37 cellular contexts compared by ENCODE assay signal in the genomic region with DNA sequence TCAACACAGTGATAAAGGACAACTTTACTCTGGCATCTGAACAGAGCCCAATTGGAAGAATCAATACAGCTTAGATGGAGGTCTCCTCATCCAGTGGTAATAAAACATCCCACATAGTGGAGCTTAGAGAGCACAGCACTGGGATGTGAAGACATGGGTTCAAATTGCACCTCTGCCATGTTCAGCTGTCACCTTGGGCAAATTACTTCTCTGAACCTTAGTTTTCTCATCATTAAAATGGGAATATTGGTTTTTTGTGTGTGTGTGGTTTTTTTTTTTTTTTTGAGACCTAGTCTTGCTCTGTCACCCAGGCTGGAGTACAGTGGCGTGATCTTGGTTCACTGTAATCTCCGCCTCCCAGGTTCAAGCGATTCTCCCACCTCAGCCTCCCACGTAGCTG. TPM values are rescaled to one million over a fixed set of nuclear protein-coding genes. Genes with fewer than 3 reads are reported as not detected.
"Had no signal": no experiment of that assay in that cellular context is flagged by ENCODE, and none has a peak within 500 bp of the region (broad histone marks: within the 10 kb centered on the region; RNA-seq: fewer than 3 reads in every experiment).

No MANE protein-coding gene starts in this region.

- DNase-seq: activated B cell treated with CpG ODN at 0.5 μM for 24 hours; activated CD4-positive, alpha-beta memory T cell treated with anti-CD3 and anti-CD28 coated beads for 36 hours; activated CD4-positive, alpha-beta T cell treated with anti-CD3 and anti-CD28 coated beads for 4 hours; activated CD4-positive, alpha-beta T cell treated with anti-CD3 and anti-CD28 coated beads, Interleukin-2, amount 10 ng/mL, durations not matched to agents 24 days and 14 days; activated CD4-positive, alpha-beta T cell treated with anti-CD3 and anti-CD28 coated beads, Interleukin-2, amount 50 U/mL, for 1 hour; activated CD4-positive, alpha-beta T cell treated with anti-CD3 and anti-CD28 coated beads, Interleukin-2, amount 50 U/mL, for 4 hours; activated CD4-positive, CD25-positive, alpha-beta regulatory T cell treated with anti-CD3 and anti-CD28 coated beads, Interleukin-2, amount 50 U/mL, for 72 hours; activated CD8-positive, alpha-beta memory T cell treated with anti-CD3 and anti-CD28 coated beads, Interleukin-2, amount 50 U/mL, for 4 hours; activated CD8-positive, alpha-beta T cell treated with anti-CD3 and anti-CD28 coated beads for 36 hours; activated effector memory CD4-positive, alpha-beta T cell treated with anti-CD3 and anti-CD28 coated beads, Interleukin-2, amount 50 U/mL, for 16 hours; activated gamma-delta T cell treated with Interleukin-2 at 50 U/mL for 16 hours; activated naive CD4-positive, alpha-beta T cell; activated naive CD4-positive, alpha-beta T cell treated with anti-CD3 and anti-CD28 coated beads for 36 hours; activated naive CD4-positive, alpha-beta T cell treated with anti-CD3 and anti-CD28 coated beads, Interleukin-2, amount 50 U/mL, for 16 hours; activated naive CD8-positive, alpha-beta T cell treated with anti-CD3 and anti-CD28 coated beads for 36 hours; activated T-cell treated with anti-CD3 and anti-CD28 coated beads for 4 hours; activated T-cell treated with anti-CD3 and anti-CD28 coated beads, Interleukin-2, amount 50 U/mL, for 1 hour; activated T-cell treated with anti-CD3 and anti-CD28 coated beads, Interleukin-2, amount 50 U/mL, for 4 hours; activated T-cell treated with anti-CD3 and anti-CD28 coated beads, Interleukin-2, amount 50 U/mL, for 72 hours; adrenal gland; amniotic stem cell; aorta; body of pancreas; brain microvascular endothelial cell; central memory CD4-positive, alpha-beta T cell; T-helper 2 cell; T-helper 9 cell had no signal

- H3K9me3 ChIP-seq: adrenal gland, body of pancreas, breast epithelium had no signal

- H3K27me3 ChIP-seq: adrenal gland, body of pancreas, brain microvascular endothelial cell, breast epithelium had no signal

- H3K4me3 ChIP-seq: adrenal gland, body of pancreas, breast epithelium had no signal

- H3K4me1 ChIP-seq: adrenal gland, body of pancreas, breast epithelium had no signal

- H3K36me3 ChIP-seq: breast epithelium had no signal

- H3K27ac ChIP-seq: adrenal gland, body of pancreas, brain microvascular endothelial cell, breast epithelium, VCaP had no signal

- FAIRE-seq: astrocyte, TTC549 had no signal

- ATAC-seq: activated CD8-positive, alpha-beta T cell treated with anti-CD3 and anti-CD28 coated beads for 36 hours; activated naive CD4-positive, alpha-beta T cell treated with anti-CD3 and anti-CD28 coated beads, Interleukin-2, amount 50 U/mL, for 72 hours; activated T-cell treated with anti-CD3 and anti-CD28 coated beads, Interleukin-2, amount 50 U/mL, for 4 hours; activated T-cell treated with anti-CD3 and anti-CD28 coated beads, Interleukin-2, amount 50 U/mL, for 72 hours; activated T-helper 17 cell treated with anti-CD3 and anti-CD28 coated beads, Interleukin-2, amount 50 U/mL, for 72 hours; body of pancreas had no signal

RNA-seq across cellular contexts. Expression of a gene that starts 31.0 kb away (rescaled TPM):
- total RNA-seq: activated B cell treated with CpG ODN at 0.5 μM for 24 hours; activated CD4-positive, alpha-beta memory T cell treated with anti-CD3 and anti-CD28 coated beads for 36 hours; activated CD4-positive, alpha-beta T cell treated with anti-CD3 and anti-CD28 coated beads, Interleukin-2, amount 10 ng/mL, durations not matched to agents 24 days and 14 days; activated CD8-positive, alpha-beta memory T cell treated with anti-CD3 and anti-CD28 coated beads for 36 hours; activated CD8-positive, alpha-beta T cell treated with anti-CD3 and anti-CD28 coated beads for 36 hours; activated naive CD4-positive, alpha-beta T cell treated with anti-CD3 and anti-CD28 coated beads for 36 hours; activated naive CD4-positive, alpha-beta T cell treated with anti-CD3 and anti-CD28 coated beads, Interleukin-2, amount 50 U/mL, for 72 hours; activated naive CD8-positive, alpha-beta T cell treated with anti-CD3 and anti-CD28 coated beads for 36 hours; activated T-cell treated with anti-CD3 and anti-CD28 coated beads, Interleukin-2, amount 50 U/mL, for 4 hours; activated T-cell treated with anti-CD3 and anti-CD28 coated beads, Interleukin-2, amount 50 U/mL, for 72 hours; activated T-helper 1 cell treated with anti-CD3 and anti-CD28 coated beads, Interleukin-12 subunit alpha, Interleukin-12 subunit beta, Interleukin-2, Interleukin-4 antibody, amounts not matched to agents 30 ng/mL and 10 ng/mL and 1 ng/mL, durations not matched to agents 14 hours and 24 hours and 36 hours; activated T-helper 17 cell treated with anti-CD3 and anti-CD28 coated beads, Interleukin-2, amount 50 U/mL, for 72 hours; adrenal gland; aorta; astrocyte; body of pancreas; breast epithelium; cardiac septum; cerebellum had no signal
- polyA plus RNA-seq: adrenal gland had no signal

RNA-seq across cellular contexts. Expression of a gene that starts 36.3 kb away (rescaled TPM):
- total RNA-seq: activated B cell treated with CpG ODN at 0.5 μM for 24 hours; activated CD4-positive, alpha-beta memory T cell treated with anti-CD3 and anti-CD28 coated beads for 36 hours; activated CD4-positive, alpha-beta T cell treated with anti-CD3 and anti-CD28 coated beads, Interleukin-2, amount 10 ng/mL, durations not matched to agents 24 days and 14 days; activated CD8-positive, alpha-beta memory T cell treated with anti-CD3 and anti-CD28 coated beads for 36 hours; activated CD8-positive, alpha-beta T cell treated with anti-CD3 and anti-CD28 coated beads for 36 hours; activated naive CD4-positive, alpha-beta T cell treated with anti-CD3 and anti-CD28 coated beads for 36 hours; activated naive CD4-positive, alpha-beta T cell treated with anti-CD3 and anti-CD28 coated beads, Interleukin-2, amount 50 U/mL, for 72 hours; activated naive CD8-positive, alpha-beta T cell treated with anti-CD3 and anti-CD28 coated beads for 36 hours; activated T-cell treated with anti-CD3 and anti-CD28 coated beads, Interleukin-2, amount 50 U/mL, for 4 hours; activated T-cell treated with anti-CD3 and anti-CD28 coated beads, Interleukin-2, amount 50 U/mL, for 72 hours; activated T-helper 1 cell treated with anti-CD3 and anti-CD28 coated beads, Interleukin-12 subunit alpha, Interleukin-12 subunit beta, Interleukin-2, Interleukin-4 antibody, amounts not matched to agents 30 ng/mL and 10 ng/mL and 1 ng/mL, durations not matched to agents 14 hours and 24 hours and 36 hours; activated T-helper 17 cell treated with anti-CD3 and anti-CD28 coated beads, Interleukin-2, amount 50 U/mL, for 72 hours; adrenal gland; aorta; astrocyte; body of pancreas; breast epithelium; cardiac septum; cerebellum had no signal
- polyA plus RNA-seq: adrenal gland, aorta had no signal

RNA-seq across cellular contexts. Expression of a gene that starts 49.0 kb away (rescaled TPM):
- total RNA-seq: activated B cell treated with CpG ODN at 0.5 μM for 24 hours; activated CD4-positive, alpha-beta memory T cell treated with anti-CD3 and anti-CD28 coated beads for 36 hours; activated CD4-positive, alpha-beta T cell treated with anti-CD3 and anti-CD28 coated beads, Interleukin-2, amount 10 ng/mL, durations not matched to agents 24 days and 14 days; activated CD8-positive, alpha-beta memory T cell treated with anti-CD3 and anti-CD28 coated beads for 36 hours; activated CD8-positive, alpha-beta T cell treated with anti-CD3 and anti-CD28 coated beads for 36 hours; activated naive CD4-positive, alpha-beta T cell treated with anti-CD3 and anti-CD28 coated beads for 36 hours; activated naive CD4-positive, alpha-beta T cell treated with anti-CD3 and anti-CD28 coated beads, Interleukin-2, amount 50 U/mL, for 72 hours; activated naive CD8-positive, alpha-beta T cell treated with anti-CD3 and anti-CD28 coated beads for 36 hours; activated T-cell treated with anti-CD3 and anti-CD28 coated beads, Interleukin-2, amount 50 U/mL, for 72 hours; activated T-helper 1 cell treated with anti-CD3 and anti-CD28 coated beads, Interleukin-12 subunit alpha, Interleukin-12 subunit beta, Interleukin-2, Interleukin-4 antibody, amounts not matched to agents 30 ng/mL and 10 ng/mL and 1 ng/mL, durations not matched to agents 14 hours and 24 hours and 36 hours; activated T-helper 17 cell treated with anti-CD3 and anti-CD28 coated beads, Interleukin-2, amount 50 U/mL, for 72 hours; aorta; astrocyte; body of pancreas; cardiac septum had no signal

RNA-seq across cellular contexts. Expression of a gene that starts 53.7 kb away (rescaled TPM):
- total RNA-seq: activated B cell treated with CpG ODN at 0.5 μM for 24 hours; activated CD4-positive, alpha-beta memory T cell treated with anti-CD3 and anti-CD28 coated beads for 36 hours; activated CD4-positive, alpha-beta T cell treated with anti-CD3 and anti-CD28 coated beads, Interleukin-2, amount 10 ng/mL, durations not matched to agents 24 days and 14 days; activated CD8-positive, alpha-beta memory T cell treated with anti-CD3 and anti-CD28 coated beads for 36 hours; activated CD8-positive, alpha-beta T cell treated with anti-CD3 and anti-CD28 coated beads for 36 hours; activated naive CD4-positive, alpha-beta T cell treated with anti-CD3 and anti-CD28 coated beads for 36 hours; activated naive CD4-positive, alpha-beta T cell treated with anti-CD3 and anti-CD28 coated beads, Interleukin-2, amount 50 U/mL, for 72 hours; activated naive CD8-positive, alpha-beta T cell treated with anti-CD3 and anti-CD28 coated beads for 36 hours; activated T-cell treated with anti-CD3 and anti-CD28 coated beads, Interleukin-2, amount 50 U/mL, for 4 hours; activated T-cell treated with anti-CD3 and anti-CD28 coated beads, Interleukin-2, amount 50 U/mL, for 72 hours; activated T-helper 1 cell treated with anti-CD3 and anti-CD28 coated beads, Interleukin-12 subunit alpha, Interleukin-12 subunit beta, Interleukin-2, Interleukin-4 antibody, amounts not matched to agents 30 ng/mL and 10 ng/mL and 1 ng/mL, durations not matched to agents 14 hours and 24 hours and 36 hours; activated T-helper 17 cell treated with anti-CD3 and anti-CD28 coated beads, Interleukin-2, amount 50 U/mL, for 72 hours; adrenal gland; aorta; astrocyte; body of pancreas; breast epithelium; cardiac septum had no signal
- polyA plus RNA-seq: aorta had no signal
